ENCODE assay signal across 30 cellular contexts in the genomic region with DNA sequence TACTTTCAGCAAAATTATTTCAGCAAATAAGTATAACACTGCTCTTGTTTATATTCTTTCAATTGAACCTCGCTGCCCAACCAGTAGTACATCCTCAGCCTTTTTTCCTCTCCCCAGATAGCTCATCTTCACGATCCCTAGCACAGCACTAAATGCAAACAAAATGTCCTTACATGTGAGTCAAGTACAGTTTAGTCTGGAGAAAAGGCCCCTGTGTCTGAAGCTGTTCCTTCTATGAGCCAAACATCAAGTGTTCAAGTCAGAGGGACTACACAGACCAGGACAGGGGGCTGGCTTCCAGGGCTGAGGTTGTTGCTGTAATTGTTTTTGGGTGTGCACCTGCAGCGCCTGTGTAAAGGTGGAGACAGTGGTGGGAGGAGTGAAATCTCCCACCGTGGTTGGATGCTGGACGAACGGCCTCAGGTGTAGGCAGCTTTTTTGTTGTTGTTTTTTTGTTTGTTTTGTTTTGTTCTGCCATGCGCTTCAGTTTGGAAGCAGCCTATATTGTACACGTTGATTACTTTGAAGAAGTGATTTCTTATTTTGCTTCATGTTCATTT.
DNase-seq lines count a peak whose midpoint lies in the region; ATAC-seq, FAIRE-seq and TF ChIP-seq lines count a peak whose summit lies in the region.
"Had no signal": no experiment of that assay in that cellular context is flagged by ENCODE, and none has a peak within 500 bp of the region (broad histone marks: within the 10 kb centered on the region; RNA-seq: fewer than 3 reads in every experiment).

No MANE protein-coding gene starts in this region.

- H3K36me3 ChIP-seq in CD4-positive, alpha-beta memory T cell (ENCODE audit: insufficient read depth, low read length), result no peaks in the 10 kb centered on the region
- H3K36me3 ChIP-seq in GM23338 (ENCODE audit: insufficient read depth), result no peaks in the 10 kb centered on the region
- H3K36me3 ChIP-seq in OCI-LY7 (ENCODE audit: insufficient read depth, low read length), result no peaks in the 10 kb centered on the region; the same call in 1 of the 2 replicates
- no peaks in the 10 kb centered on the region for H3K36me3 ChIP-seq in astrocyte (ENCODE audit: insufficient read depth, low read length)
- H3K36me3 ChIP-seq: ascending aorta, BLaER1, cardiac muscle cell, left lung had no signal

- DNase-seq in CD4-positive, alpha-beta memory T cell, result no peak
- peak; percentile 20 for DNase-seq in GM23338 (ENCODE audit: low spot score)
- DNase-seq in OCI-LY7 (ENCODE audit: low spot score), result no peak
- no peak for DNase-seq in astrocyte (ENCODE audit: low read depth)
- no peak for DNase-seq in DMS114 treated with DMSO at 0.1 percent for 48 hours (lab: John Stamatoyannopoulos, UW; ENCODE audit: unreplicated experiment)
- DNase-seq in kidney glomerular epithelial cell (lab: John Stamatoyannopoulos, UW), result no peak
- no peak for DNase-seq in HUDEP-2 (lab: John Stamatoyannopoulos, UW; ENCODE audit: unreplicated experiment in 76 of 76)
- DNase-seq: activated CD4-positive, alpha-beta T cell treated with anti-CD3 and anti-CD28 coated beads, Interleukin-2, amount 50 U/mL, for 48 hours; effector memory CD4-positive, alpha-beta T cell; hypothalamus; immature natural killer cell; Karpas-422; left lung; NCI-H2029 treated with DMSO at 0.1 percent for 48 hours; NCI-H226; NCI-H774; retina; RPMI8226; stimulated activated naive CD8-positive, alpha-beta T cell treated with anti-CD3 and anti-CD28 coated beads, Interleukin-15, Interleukin-2, amounts not matched to agents 100 U/mL and 50 U/mL, for 24 hours; T-helper 1 cell had no signal

- H4K20me1 ChIP-seq in GM23338 (replicated peaks; ENCODE audit: insufficient read depth), result no peaks in the 10 kb centered on the region
- H4K20me1 ChIP-seq in OCI-LY7 (ENCODE audit: insufficient read depth, low read length), result no peaks in the 10 kb centered on the region
- H4K20me1 ChIP-seq in astrocyte (ENCODE audit: insufficient read depth, low read length), result peaks cover 24% of the 10 kb centered on the region
- H4K20me1 ChIP-seq: BLaER1 had no signal

- no peak overlapping the region for H3K4me3 Mint-ChIP-seq in CD4-positive, alpha-beta memory T cell
- H3K4me3 Mint-ChIP-seq in GM23338, result no peak overlapping the region
- H3K4me3 Mint-ChIP-seq in astrocyte (ENCODE audit: unreplicated experiment), result no peak overlapping the region
- H3K4me3 Mint-ChIP-seq: immature natural killer cell, memory B cell, neural crest cell had no signal

- TF ChIP-seq CTCF in GM23338 (conservative IDR thresholded peaks at IDR 0.05; ENCODE audit: low read depth in 2 of 2), result no peak
- no peak for TF ChIP-seq CTCF in OCI-LY7 (conservative IDR thresholded peaks at IDR 0.05; ENCODE audit: low read length)
- no peak for TF ChIP-seq CTCF in astrocyte (IDR thresholded peaks at IDR 0.05; ENCODE audit: insufficient read depth, low read depth, low read length)

- peaks cover 16 to 17% of the 10 kb centered on the region in 2 donors for H3K36me3 Mint-ChIP-seq in CD4-positive, alpha-beta memory T cell
- H3K36me3 Mint-ChIP-seq in GM23338 (ENCODE audit: low read depth), result no peaks in the 10 kb centered on the region
- peaks cover 12% of the 10 kb centered on the region for H3K36me3 Mint-ChIP-seq in astrocyte (ENCODE audit: low read depth, unreplicated experiment)
- H3K36me3 Mint-ChIP-seq: memory B cell had no signal

- POLR2A ChIA-PET in CD4-positive, alpha-beta memory T cell (lab: Charles Lee; ENCODE audit: partially characterized antibody), result interaction anchor here (0.6 kb wide), 1 partner anchor 32 kb away, joined by 3 read pairs; no protein-coding TSS in a partner anchor
- POLR2A ChIA-PET in OCI-LY7 (lab: Charles Lee), result interaction anchor here (0.7 to 1.2 kb wide), 3 partner anchors 9 to 674 kb away, joined by 4 to 7 read pairs (median 4); no protein-coding TSS in a partner anchor

- peak overlapping the region; percentile 2 to 74 (median 8) for H3K27ac Mint-ChIP-seq in CD4-positive, alpha-beta memory T cell
- H3K27ac Mint-ChIP-seq in GM23338 (peak overlapping the region; percentile 34), astrocyte (ENCODE audit: unreplicated experiment) (no peak overlapping the region)
- H3K27ac Mint-ChIP-seq: memory B cell had no signal

- intact Hi-C loops in CD4-positive, alpha-beta memory T cell (cut with micrococcal nuclease), result no loop called here
- intact Hi-C loops in OCI-LY7 (cut with micrococcal nuclease; ENCODE audit: unreplicated experiment), result loop anchor here (10.0 kb wide), 1 partner anchor 255 kb away; no protein-coding TSS in a partner anchor

- no peaks in the 10 kb centered on the region for H3F3A ChIP-seq in GM23338 (replicated peaks; ENCODE audit: low read depth)

- no peak overlapping the region for H3K27ac ChIP-seq in CD4-positive, alpha-beta memory T cell (ENCODE audit: low read depth, low read length)
- H3K27ac ChIP-seq in GM23338 (ENCODE audit: low read depth) (peak overlapping the region; percentile 53; the same call in 1 of the 2 replicates), OCI-LY7 (ENCODE audit: low read depth, low read length, poor library complexity, severe bottlenecking) (no peak overlapping the region), astrocyte (ENCODE audit: low read depth, low read length) (no peak overlapping the region)
- H3K27ac ChIP-seq: ascending aorta, BLaER1, cardiac muscle cell, coronary artery, left lung, parathyroid adenoma had no signal

- peaks cover 37 to 74% (median 51%) of the 10 kb centered on the region in 4 donors for H3K4me1 Mint-ChIP-seq in CD4-positive, alpha-beta memory T cell
- H3K4me1 Mint-ChIP-seq in GM23338, result peaks cover 48% of the 10 kb centered on the region
- peaks cover 25% of the 10 kb centered on the region for H3K4me1 Mint-ChIP-seq in astrocyte (ENCODE audit: low read depth, unreplicated experiment)
- H3K4me1 Mint-ChIP-seq: memory B cell had no signal

- no peaks in the 10 kb centered on the region for H3K27me3 Mint-ChIP-seq in CD4-positive, alpha-beta memory T cell
- H3K27me3 Mint-ChIP-seq in GM23338 (ENCODE audit: insufficient read depth, low read depth, poor library complexity) (peaks cover 7% of the 10 kb centered on the region), astrocyte (ENCODE audit: low read depth, unreplicated experiment) (no peaks in the 10 kb centered on the region)

- H3K9me2 ChIP-seq in GM23338 (ENCODE audit: insufficient read depth) (peaks cover 6% of the 10 kb centered on the region; the same call in 1 of the 2 replicates), OCI-LY7 (ENCODE audit: insufficient read depth, low read length) (no peaks in the 10 kb centered on the region)

- ATAC-seq in GM23338, result peak; percentile 58
- no peak for ATAC-seq in GM18867 (IDR thresholded peaks at IDR 0.05; ENCODE audit: unreplicated experiment)
- ATAC-seq: left lung had no signal

- peaks cover 7% of the 10 kb centered on the region for H3K4me1 ChIP-seq in CD4-positive, alpha-beta memory T cell (ENCODE audit: insufficient read depth, low read length)
- H3K4me1 ChIP-seq in GM23338 (ENCODE audit: insufficient read depth), result peaks cover 31% of the 10 kb centered on the region
- peaks cover 49% of the 10 kb centered on the region for H3K4me1 ChIP-seq in OCI-LY7 (ENCODE audit: insufficient read depth, low read length, poor library complexity, severe bottlenecking)
- H3K4me1 ChIP-seq in astrocyte (ENCODE audit: insufficient read depth, low read length), result peaks cover 13% of the 10 kb centered on the region
- H3K4me1 ChIP-seq: ascending aorta, parathyroid adenoma had no signal

- H3K4me2 ChIP-seq in GM23338, result peak overlapping the region; percentile 25
- 0 out of 2 replicates have a peak overlapping the region, but pooled peaks have one; percentile 2 for H3K4me2 ChIP-seq in OCI-LY7 (ENCODE audit: low read length)
- H3K4me2 ChIP-seq in astrocyte (ENCODE audit: low read length), result peak overlapping the region; percentile 44
- H3K4me2 ChIP-seq: smooth muscle cell had no signal

- no peaks in the 10 kb centered on the region; the same call in 1 of the 2 replicates for H3K79me2 ChIP-seq in GM23338 (replicated peaks; ENCODE audit: insufficient read depth)
- no peaks in the 10 kb centered on the region for H3K79me2 ChIP-seq in OCI-LY7 (ENCODE audit: insufficient read depth, low read depth, low read length)
- peaks cover 51% of the 10 kb centered on the region for H3K79me2 ChIP-seq in astrocyte (ENCODE audit: insufficient read depth, low read length)
- H3K79me2 ChIP-seq: parathyroid adenoma had no signal

- no peak overlapping the region for H3K9ac ChIP-seq in astrocyte (ENCODE audit: low read length)
- H3K9ac ChIP-seq: BLaER1, parathyroid adenoma had no signal

- no peaks in the 10 kb centered on the region for H3K27me3 ChIP-seq in CD4-positive, alpha-beta memory T cell (ENCODE audit: insufficient read depth, low read length)
- H3K27me3 ChIP-seq in GM23338 (ENCODE audit: insufficient read depth) (no peaks in the 10 kb centered on the region), astrocyte (ENCODE audit: insufficient read depth, low read length) (no peaks in the 10 kb centered on the region)
- H3K27me3 ChIP-seq: ascending aorta, BLaER1, cardiac muscle cell, left lung had no signal

- H2AFZ ChIP-seq in GM23338 (no peak overlapping the region), OCI-LY7 (ENCODE audit: low read length) (no peak overlapping the region), astrocyte (ENCODE audit: low read depth, low read length) (no peak overlapping the region)
- H2AFZ ChIP-seq: parathyroid adenoma had no signal

- no peak overlapping the region for H3K4me3 ChIP-seq in CD4-positive, alpha-beta memory T cell (ENCODE audit: low read length in 2 of 2)
- H3K4me3 ChIP-seq in GM23338 (no peak overlapping the region), OCI-LY7 (ENCODE audit: low read depth, low read length, poor library complexity, severe bottlenecking) (no peak overlapping the region), astrocyte (ENCODE audit: insufficient read depth, low read depth, low read length) (no peak overlapping the region)
- H3K4me3 ChIP-seq: ascending aorta, BLaER1, cardiac muscle cell, coronary artery, left lung, smooth muscle cell had no signal

- peaks cover 0 to 2% (median 0%) of the 10 kb centered on the region in 8 donors for H3K9me3 Mint-ChIP-seq in CD4-positive, alpha-beta memory T cell
- H3K9me3 Mint-ChIP-seq in GM23338 (no peaks in the 10 kb centered on the region), astrocyte (ENCODE audit: unreplicated experiment) (peaks cover 9% of the 10 kb centered on the region)
- H3K9me3 Mint-ChIP-seq: immature natural killer cell, neural crest cell had no signal

- BruUV-seq in OCI-LY7 (replicated peaks; lab: Mats Ljungman, UMichigan), result no TSS peak

- CTCF ChIA-PET in CD4-positive, alpha-beta memory T cell (lab: Charles Lee; ENCODE audit: partially characterized antibody), result interaction anchor here (1.2 to 1.3 kb wide), 2 partner anchors 17 to 86 kb away, joined by 3 to 4 read pairs; no protein-coding TSS in a partner anchor
- CTCF ChIA-PET in OCI-LY7 (lab: Charles Lee; ENCODE audit: unreplicated experiment), result interaction anchor here (0.6 kb wide), 1 partner anchor 247 kb away, joined by 3 read pairs; no protein-coding TSS in a partner anchor

- no peak for FAIRE-seq in astrocyte (lab: Jason Lieb, UNC)
- FAIRE-seq: TTC549 had no signal

- H3K9me3 ChIP-seq in CD4-positive, alpha-beta memory T cell (ENCODE audit: control insufficient read depth in 1 of 2, low read length in 2 of 2), result peaks cover 0 to 2% of the 10 kb centered on the region in 2 donors
- H3K9me3 ChIP-seq in OCI-LY7 (ENCODE audit: low read length) (0 out of 2 replicates have a peak, but pooled peaks cover 6% of the 10 kb centered on the region), astrocyte (ENCODE audit: insufficient read depth, low read depth, low read length) (peaks cover 3% of the 10 kb centered on the region)
- H3K9me3 ChIP-seq: ascending aorta, left lung had no signal
